Comparison of ENCODE assay signal across 15 cellular contexts in genomic region chr16:78866556-78866955, GRCh38.
"Had no signal": no experiment of that assay in that cellular context is flagged by ENCODE, and none has a peak within 500 bp of the region (broad histone marks: within the 10 kb centered on the region; RNA-seq: fewer than 3 reads in every experiment).

No MANE protein-coding gene starts in this region.

- H3K4me3 ChIP-seq: breast epithelium, lung, SK-N-MC, stomach, thoracic aorta had no signal

- DNase-seq: activated CD4-positive, alpha-beta T cell treated with anti-CD3 and anti-CD28 coated beads, Interleukin-2, amount 10 ng/mL, durations not matched to agents 24 days and 14 days; activated CD4-positive, CD25-positive, alpha-beta regulatory T cell; activated CD8-positive, alpha-beta T cell treated with anti-CD3 and anti-CD28 coated beads, Interleukin-2, amount 10 ng/mL, durations not matched to agents 7 days and 5 days; activated naive CD4-positive, alpha-beta T cell treated with anti-CD3 and anti-CD28 coated beads, Interleukin-2, amount 10 ng/mL, durations not matched to agents 7 days and 5 days; activated naive CD8-positive, alpha-beta T cell treated with anti-CD3 and anti-CD28 coated beads, Interleukin-2, amount 50 U/mL, for 24 hours; activated T-cell treated with anti-CD3 and anti-CD28 coated beads, Interleukin-2, amount 50 U/mL, for 24 hours; effector CD4-positive, alpha-beta T cell; stimulated activated CD4-positive, alpha-beta T cell treated with anti-CD3 and anti-CD28 coated beads, Interleukin-4, amount 100 ng/mL, for 24 hours; stomach had no signal

- H3K27me3 ChIP-seq: breast epithelium, stomach had no signal

- H3K27ac ChIP-seq: breast epithelium, SK-N-MC, stomach, thoracic aorta had no signal

- H3K9me3 ChIP-seq: breast epithelium, stomach, thoracic aorta had no signal

- ATAC-seq: activated CD8-positive, alpha-beta T cell treated with anti-CD3 and anti-CD28 coated beads, Interleukin-2, amount 10 ng/mL, durations not matched to agents 7 days and 5 days; activated naive CD8-positive, alpha-beta T cell treated with anti-CD3 and anti-CD28 coated beads, Interleukin-2, amount 50 U/mL, for 24 hours; sciatic nerve; stimulated activated effector memory CD8-positive, alpha-beta T cell treated with anti-CD3 and anti-CD28 coated beads, Interleukin-12 subunit alpha, Interleukin-12 subunit beta, amount 100 ng/mL, for 72 hours had no signal

- H3K4me1 ChIP-seq: breast epithelium had no signal

- H3K36me3 ChIP-seq: breast epithelium, stomach, thoracic aorta had no signal
